ENCODE assay signal across 23 cellular contexts in the genomic region with DNA sequence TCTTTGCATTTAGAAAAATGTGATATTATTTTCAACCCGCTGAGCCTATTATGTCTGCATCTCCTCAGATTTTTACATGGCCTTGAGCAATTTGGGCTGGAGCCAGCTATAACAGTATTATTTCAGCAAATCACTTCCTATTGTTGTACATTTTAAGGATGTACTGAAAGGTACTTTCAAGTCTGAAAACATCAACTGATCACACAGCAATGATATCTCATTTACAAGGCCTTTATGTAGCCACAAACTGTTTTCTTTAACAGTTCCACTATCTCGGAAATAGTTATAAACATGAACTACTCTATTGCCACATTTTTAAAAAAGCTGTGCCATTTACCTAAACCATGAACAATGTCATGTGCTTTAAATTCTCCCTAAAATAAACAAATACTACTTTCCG.
"Had no signal": no experiment of that assay in that cellular context is flagged by ENCODE, and none has a peak within 500 bp of the region (broad histone marks: within the 10 kb centered on the region; RNA-seq: fewer than 3 reads in every experiment).

No MANE protein-coding gene starts in this region.

- H3K27ac ChIP-seq: ascending aorta, cardiac muscle cell, esophagus squamous epithelium, lower lobe of right lung, neutrophil, parathyroid adenoma, right lobe of liver, suprapubic skin, transverse colon, uterus, VCaP had no signal

- H3K4me1 ChIP-seq: ascending aorta, esophagus squamous epithelium, lower lobe of right lung, parathyroid adenoma, right lobe of liver, suprapubic skin, transverse colon, uterus had no signal

- H3K4me3 ChIP-seq: ascending aorta, cardiac muscle cell, esophagus squamous epithelium, lower lobe of right lung, right lobe of liver, suprapubic skin, transverse colon, uterus had no signal

- H3K27me3 ChIP-seq: ascending aorta, cardiac muscle cell, esophagus squamous epithelium, neutrophil, right lobe of liver, suprapubic skin, transverse colon, uterus had no signal

- H3K36me3 ChIP-seq: ascending aorta, cardiac muscle cell, esophagus squamous epithelium, lower lobe of right lung, neutrophil, right lobe of liver, suprapubic skin, transverse colon, uterus had no signal

- H3K9me3 ChIP-seq: ascending aorta, lower lobe of right lung, neutrophil, right lobe of liver, suprapubic skin, transverse colon, uterus had no signal

- DNase-seq: activated CD4-positive, CD25-positive, alpha-beta regulatory T cell treated with anti-CD3 and anti-CD28 coated beads, Interleukin-2, amount 50 U/mL, for 72 hours; activated CD8-positive, alpha-beta memory T cell treated with anti-CD3 and anti-CD28 coated beads for 24 hours; activated CD8-positive, alpha-beta memory T cell treated with anti-CD3 and anti-CD28 coated beads, Interleukin-2, amount 50 U/mL, for 48 hours; activated effector memory CD4-positive, alpha-beta T cell treated with Interleukin-2 at 50 U/mL for 16 hours; activated naive CD4-positive, alpha-beta T cell treated with anti-CD3 and anti-CD28 coated beads, Interleukin-2, amount 50 U/mL, for 16 hours; activated T-cell treated with anti-CD3 and anti-CD28 coated beads, Interleukin-2, amount 50 U/mL, for 48 hours; effector memory CD8-positive, alpha-beta T cell; esophagus squamous epithelium; lower lobe of right lung; right lobe of liver; small intestine; stimulated activated CD4-positive, alpha-beta T cell treated with anti-CD3 and anti-CD28 coated beads, Interleukin-15, amount 100 ng/mL, for 24 hours; stimulated activated CD4-positive, alpha-beta T cell treated with anti-CD3 and anti-CD28 coated beads, Interleukin-2, amount 100 ng/mL, for 48 hours; stimulated activated naive CD8-positive, alpha-beta T cell treated with anti-CD3 and anti-CD28 coated beads, Interleukin-15, amount 100 ng/mL, for 72 hours; transverse colon; uterus had no signal

- ATAC-seq: effector memory CD8-positive, alpha-beta T cell; lower lobe of right lung; natural killer cell treated with Interleukin-12 subunit alpha and Interleukin-12 subunit beta and Interleukin-15 and Interleukin-18, amount 100 ng/mL, for 72 hours; right lobe of liver; stimulated activated naive CD8-positive, alpha-beta T cell treated with anti-CD3 and anti-CD28 coated beads, Interleukin-15, amount 100 ng/mL, for 72 hours had no signal
